Comparison of ENCODE assay signal across 9 cellular contexts in the genomic region with DNA sequence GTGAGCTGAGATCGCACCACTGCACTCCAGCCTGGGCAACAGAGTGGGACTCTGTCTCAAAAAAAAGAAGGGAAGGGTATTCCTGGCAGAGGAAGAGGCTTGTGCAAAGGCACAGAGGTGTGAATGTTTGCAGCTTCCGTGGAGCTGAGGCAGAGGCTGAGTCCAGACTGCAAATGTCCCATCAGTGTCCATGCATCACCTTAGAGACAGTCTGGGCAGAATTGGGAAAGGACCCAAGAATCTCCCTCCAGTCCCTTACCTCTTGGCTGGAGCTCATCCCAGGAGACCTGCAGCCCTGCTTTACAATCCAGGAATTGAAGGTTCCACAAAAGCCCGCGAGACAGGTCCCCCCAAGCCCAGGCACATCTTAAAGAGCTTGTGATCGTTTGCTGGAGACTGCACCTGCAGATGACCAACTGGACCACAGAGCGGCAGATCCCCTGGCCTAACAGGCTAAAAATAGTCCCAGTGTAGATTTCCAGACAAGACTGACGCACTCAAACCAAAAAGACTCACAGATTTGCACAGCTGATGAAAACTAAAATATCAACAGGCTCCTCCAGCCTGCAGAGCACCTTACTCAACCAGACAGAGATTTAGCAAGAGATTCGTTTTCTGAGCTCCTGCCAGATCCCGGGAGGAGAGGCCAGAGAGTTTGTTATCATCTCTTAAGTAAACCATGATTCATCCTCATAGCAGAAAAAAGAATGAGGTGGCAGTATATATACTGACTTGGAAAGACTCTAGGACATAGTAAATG. TPM values are rescaled to one million over a fixed set of nuclear protein-coding genes. Genes with fewer than 3 reads are reported as not detected.
DNase-seq lines count a peak whose midpoint lies in the region; ATAC-seq and TF ChIP-seq lines count a peak whose summit lies in the region.
"Had no signal": no experiment of that assay in that cellular context is flagged by ENCODE, and none has a peak within 500 bp of the region (broad histone marks: within the 10 kb centered on the region; RNA-seq: fewer than 3 reads in every experiment).

No MANE protein-coding gene starts in this region.

- H3K18ac ChIP-seq in neuronal stem cell (ENCODE audit: low read length): no peak overlapping the region
- H3K18ac ChIP-seq in H9 (ENCODE audit: insufficient read length, low read depth, low read length): no peak overlapping the region

- H3K27ac Mint-ChIP-seq in activated CD4-positive, alpha-beta T cell treated with anti-CD3 and anti-CD28 coated beads, Interleukin-2, amount 10 ng/mL, durations not matched to agents 24 days and 14 days: no peak overlapping the region
- H3K27ac Mint-ChIP-seq in H9: no peak overlapping the region; a peak in 1 of 7 replicates

- peak; percentile 27 for TF ChIP-seq CTCF in AG10803 (conservative IDR thresholded peaks at IDR 0.05; ENCODE audit: low read length)
- no peak for TF ChIP-seq CTCF in H9 (conservative IDR thresholded peaks at IDR 0.05)

- WGBS in neuronal stem cell (ENCODE audit: extremely low coverage in 2 of 2, insufficient read length in 2 of 2, insufficient replicate concordance in 1 of 2), 2 donors: no CpG with 5 or more reads among the region's 9 CpGs
- no CpG with 5 or more reads among the region's 9 CpGs for WGBS in H9 (ENCODE audit: extremely low coverage, insufficient read length, low lambda C conversion rate)

- H3K4ac ChIP-seq in neuronal stem cell (ENCODE audit: low read length) (no peak overlapping the region), H9 (ENCODE audit: low read depth, low read length) (no peak overlapping the region)

- H3K79me1 ChIP-seq in neuronal stem cell (ENCODE audit: low read depth, low read length) (no peaks in the 10 kb centered on the region), H9 (ENCODE audit: insufficient read depth, low read depth, low read length, poor library complexity, severe bottlenecking) (no peaks in the 10 kb centered on the region)

- H3K4me2 ChIP-seq in neuronal stem cell (ENCODE audit: insufficient read depth, low read length, poor library complexity, severe bottlenecking) (no peak overlapping the region), H9 (ENCODE audit: insufficient read depth, insufficient read length, low read length) (no peak overlapping the region)

- H4K5ac ChIP-seq in H9 (ENCODE audit: insufficient read length, low read depth, low read length): no peak overlapping the region

- no peaks in the 10 kb centered on the region for H3K9me3 Mint-ChIP-seq in activated CD4-positive, alpha-beta T cell treated with anti-CD3 and anti-CD28 coated beads, Interleukin-2, amount 10 ng/mL, durations not matched to agents 24 days and 14 days
- H3K9me3 Mint-ChIP-seq in H9: peaks cover 0 to 3% of the 10 kb centered on the region in 2 experiments; a peak in 1 of 5 replicates

- no peaks in the 10 kb centered on the region for H3K79me2 ChIP-seq in H9 (ENCODE audit: insufficient read depth, low read length)

- H2BK120ac ChIP-seq in neuronal stem cell (ENCODE audit: low read depth, low read length) (no peak overlapping the region), H9 (ENCODE audit: low read depth, low read length, poor library complexity, severe bottlenecking) (no peak overlapping the region)

- H3K23ac ChIP-seq in neuronal stem cell (ENCODE audit: low read depth, low read length, poor library complexity) (no peak overlapping the region), H9 (ENCODE audit: insufficient read length, low read depth, low read length) (no peak overlapping the region)

- H3K9ac ChIP-seq in neuronal stem cell (ENCODE audit: low read depth, low read length, poor library complexity) (no peak overlapping the region), H9 (ENCODE audit: extremely low read depth, insufficient read length, low read length) (no peak overlapping the region)

- peaks cover 0 to 4% (median 0%) of the 10 kb centered on the region in 3 experiments for H3K27me3 ChIP-seq in neuronal stem cell (ENCODE audit: control insufficient read depth in 3 of 3, insufficient read depth in 3 of 3, low read depth in 1 of 3, low read length in 3 of 3)
- no peaks in the 10 kb centered on the region for H3K27me3 ChIP-seq in H9 (ENCODE audit: insufficient read depth, low read length)

- H4K91ac ChIP-seq in neuronal stem cell (ENCODE audit: low read depth, low read length, poor library complexity): no peak overlapping the region
- H4K91ac ChIP-seq in H9 (ENCODE audit: insufficient read length, low read depth, low read length): no peak overlapping the region

- DNase-seq in AG10803 (ENCODE audit: low read depth) (peak; percentile 97), NCI-H2171 (lab: John Stamatoyannopoulos, UW) (peak; percentile 3), dermis blood vessel endothelial cell (peak; percentile 20), neuronal stem cell (ENCODE audit: low spot score) (no peak), activated gamma-delta T cell (lab: John Stamatoyannopoulos, UW) (no peak), H9 (no peak)
- DNase-seq in activated CD4-positive, alpha-beta T cell treated with anti-CD3 and anti-CD28 coated beads, Interleukin-2, amount 10 ng/mL, durations not matched to agents 24 days and 14 days: no peak
- DNase-seq: activated naive CD4-positive, alpha-beta T cell treated with anti-CD3 and anti-CD28 coated beads, Interleukin-2, amount 50 U/mL, for 16 hours had no signal

- no peak overlapping the region for H3K4me3 ChIP-seq in AG10803 (ENCODE audit: low read length)
- H3K4me3 ChIP-seq in neuronal stem cell (ENCODE audit: low read length in 2 of 2): no peak overlapping the region

- ATAC-seq in GM19463 (IDR thresholded peaks at IDR 0.05; ENCODE audit: unreplicated experiment): no peak

- H2BK20ac ChIP-seq in H9 (ENCODE audit: low read depth, low read length, poor library complexity, severe bottlenecking): no peak overlapping the region

- H3K4me3 Mint-ChIP-seq in activated CD4-positive, alpha-beta T cell treated with anti-CD3 and anti-CD28 coated beads, Interleukin-2, amount 10 ng/mL, durations not matched to agents 24 days and 14 days: no peak overlapping the region
- H3K4me3 Mint-ChIP-seq in H9: no peak overlapping the region

- intact Hi-C loops in activated CD4-positive, alpha-beta T cell treated with anti-CD3 and anti-CD28 coated beads, Interleukin-2, amount 10 ng/mL, durations not matched to agents 24 days and 14 days (cut with micrococcal nuclease): no loop called here

- no peak overlapping the region for H3K27ac ChIP-seq in neuronal stem cell (replicated peaks; ENCODE audit: low read length)
- no peak overlapping the region for H3K27ac ChIP-seq in H9 (ENCODE audit: insufficient read length, low read depth, low read length)

- H4K8ac ChIP-seq in neuronal stem cell (ENCODE audit: low read depth, low read length) (no peak overlapping the region), H9 (replicated peaks; ENCODE audit: insufficient read length, low read depth, low read length) (no peak overlapping the region)

- peak overlapping the region; percentile 57 for H2AK5ac ChIP-seq in neuronal stem cell (ENCODE audit: low read depth, low read length)
- no peak overlapping the region for H2AK5ac ChIP-seq in H9 (ENCODE audit: insufficient read length, low read length)

- no peak overlapping the region for H2BK5ac ChIP-seq in neuronal stem cell (ENCODE audit: low read length)
- H2BK5ac ChIP-seq in H9 (ENCODE audit: insufficient read length, low read length): no peak overlapping the region

- H3T11ph ChIP-seq in H9 (ENCODE audit: low read length): no peak overlapping the region

- H2BK15ac ChIP-seq in neuronal stem cell (ENCODE audit: low read length) (no peak overlapping the region), H9 (ENCODE audit: low read depth, low read length) (no peak overlapping the region)

- H3K4me1 ChIP-seq in neuronal stem cell (ENCODE audit: control insufficient read depth in 2 of 2, insufficient read depth in 1 of 2, low read depth in 1 of 2, low read length in 2 of 2): peaks cover 0 to 2% of the 10 kb centered on the region in 2 donors
- no peaks in the 10 kb centered on the region for H3K4me1 ChIP-seq in H9 (ENCODE audit: insufficient read depth, low read length)

- H3K27me3 Mint-ChIP-seq in activated CD4-positive, alpha-beta T cell treated with anti-CD3 and anti-CD28 coated beads, Interleukin-2, amount 10 ng/mL, durations not matched to agents 24 days and 14 days: peaks cover 7% of the 10 kb centered on the region
- peaks cover 6% of the 10 kb centered on the region; the same call in 1 of the 2 replicates for H3K27me3 Mint-ChIP-seq in H9 (ENCODE audit: low read depth)

- H3K9me3 ChIP-seq in neuronal stem cell (replicated peaks in 1 of 2; ENCODE audit: control insufficient read depth in 2 of 2, insufficient read depth in 1 of 2, low read depth in 1 of 2, low read length in 2 of 2) (no peaks in the 10 kb centered on the region), H9 (ENCODE audit: control insufficient read depth, low read depth, low read length) (no peaks in the 10 kb centered on the region)

- no peaks in the 10 kb centered on the region for H3K4me1 Mint-ChIP-seq in activated CD4-positive, alpha-beta T cell treated with anti-CD3 and anti-CD28 coated beads, Interleukin-2, amount 10 ng/mL, durations not matched to agents 24 days and 14 days
- peaks cover 11 to 14% of the 10 kb centered on the region in 2 experiments for H3K4me1 Mint-ChIP-seq in H9

- no peak overlapping the region for H2BK12ac ChIP-seq in neuronal stem cell (ENCODE audit: low read length)
- H2BK12ac ChIP-seq in H9 (ENCODE audit: insufficient read length, low read depth, low read length): no peak overlapping the region

- H2AFZ ChIP-seq in neuronal stem cell (ENCODE audit: low read length) (no peak overlapping the region), H9 (ENCODE audit: low read length) (no peak overlapping the region)

- no peaks in the 10 kb centered on the region for H4K20me1 ChIP-seq in H9 (ENCODE audit: control insufficient read depth, insufficient read depth, insufficient read length)

- H3K36me3 Mint-ChIP-seq in activated CD4-positive, alpha-beta T cell treated with anti-CD3 and anti-CD28 coated beads, Interleukin-2, amount 10 ng/mL, durations not matched to agents 24 days and 14 days (ENCODE audit: low read depth): no peaks in the 10 kb centered on the region
- no peaks in the 10 kb centered on the region for H3K36me3 Mint-ChIP-seq in H9 (ENCODE audit: insufficient read depth in 1 of 3, low read depth in 3 of 3)

- H3K14ac ChIP-seq in neuronal stem cell (ENCODE audit: low read length) (no peak overlapping the region), H9 (ENCODE audit: insufficient read depth, low read length) (no peak overlapping the region)

- H3K23me2 ChIP-seq in H9 (ENCODE audit: insufficient read length, low read depth, low read length, poor library complexity, severe bottlenecking): no peaks in the 10 kb centered on the region

- no peaks in the 10 kb centered on the region for H3K36me3 ChIP-seq in neuronal stem cell (replicated peaks in 1 of 2; ENCODE audit: control insufficient read depth in 2 of 2, insufficient read depth in 2 of 2, low read length in 2 of 2)

- no peak overlapping the region for H3K56ac ChIP-seq in H9 (ENCODE audit: insufficient read length, low read depth, low read length)

RNA-seq across cellular contexts. Expression of a gene that starts 22.9 kb away (rescaled TPM):
- total RNA-seq in dermis blood vessel endothelial cell (0.09 and 0.17 TPM in 2 replicates), H9 (2021) (4.5 and 5.5 TPM in 2 replicates)
- 10.7 TPM for polyA plus RNA-seq in neuronal stem cell (2013, experiment 1 of 2)
- polyA plus RNA-seq in neuronal stem cell (2013, experiment 2 of 2): 11.1 TPM
- total RNA-seq in activated CD4-positive, alpha-beta T cell treated with anti-CD3 and anti-CD28 coated beads, Interleukin-2, amount 10 ng/mL, durations not matched to agents 24 days and 14 days: 0.44 and 0.59 TPM in 2 replicates

Comparison
In these comparisons a context has a peak if more than half of its experiments do, and no peak if none do; other contexts are left out.
1. DNase-seq: peak in AG10803 (single experiment), NCI-H2171 (single experiment) and dermis blood vessel endothelial cell (single experiment); none in neuronal stem cell (single experiment), activated gamma-delta T cell (single experiment), activated CD4-positive, alpha-beta T cell treated with anti-CD3 and anti-CD28 coated beads, Interleukin-2, amount 10 ng/mL, durations not matched to agents 24 days and 14 days (single experiment) and H9 (single experiment).